ENCODE assay signal across 1 cellular context in the genomic region with DNA sequence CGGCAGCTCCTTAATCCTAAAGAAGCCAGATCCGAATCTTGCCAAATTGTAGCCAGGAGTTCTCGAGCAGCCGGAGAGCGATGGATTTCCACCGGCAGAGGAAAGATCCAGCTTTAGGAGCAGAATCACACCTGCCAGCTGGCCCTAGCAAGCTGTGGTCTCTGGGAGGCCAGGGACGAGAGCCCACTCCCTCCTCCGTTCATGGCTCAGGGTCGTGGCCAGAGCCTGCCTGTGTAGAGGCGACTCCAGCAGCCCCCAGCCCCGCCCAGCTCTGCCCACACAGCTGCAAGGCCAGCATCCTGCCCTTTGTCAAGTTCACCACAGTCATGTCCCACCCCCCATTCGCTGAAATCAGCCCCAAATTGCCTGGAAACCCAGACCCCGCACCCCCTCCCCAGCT.
TF ChIP-seq lines count a peak whose summit lies in the region.

No MANE protein-coding gene starts in this region.

TF ChIP-seq in WTC11, 78 proteins besides CTCF, POLR2A, EP300 and RAD21 (continued from another document):
- TF ChIP-seq, protein P1, sequence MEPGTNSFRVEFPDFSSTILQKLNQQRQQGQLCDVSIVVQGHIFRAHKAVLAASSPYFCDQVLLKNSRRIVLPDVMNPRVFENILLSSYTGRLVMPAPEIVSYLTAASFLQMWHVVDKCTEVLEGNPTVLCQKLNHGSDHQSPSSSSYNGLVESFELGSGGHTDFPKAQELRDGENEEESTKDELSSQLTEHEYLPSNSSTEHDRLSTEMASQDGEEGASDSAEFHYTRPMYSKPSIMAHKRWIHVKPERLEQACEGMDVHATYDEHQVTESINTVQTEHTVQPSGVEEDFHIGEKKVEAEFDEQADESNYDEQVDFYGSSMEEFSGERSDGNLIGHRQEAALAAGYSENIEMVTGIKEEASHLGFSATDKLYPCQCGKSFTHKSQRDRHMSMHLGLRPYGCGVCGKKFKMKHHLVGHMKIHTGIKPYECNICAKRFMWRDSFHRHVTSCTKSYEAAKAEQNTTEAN (CRISPR knock-in tag; IDR thresholded peaks at IDR 0.05), result no peak
- no peak for TF ChIP-seq TEAD4 (CRISPR knock-in tag; IDR thresholded peaks at IDR 0.05)
- TF ChIP-seq TP53 (CRISPR knock-in tag; IDR thresholded peaks at IDR 0.05), result no peak
- TF ChIP-seq, protein P2, sequence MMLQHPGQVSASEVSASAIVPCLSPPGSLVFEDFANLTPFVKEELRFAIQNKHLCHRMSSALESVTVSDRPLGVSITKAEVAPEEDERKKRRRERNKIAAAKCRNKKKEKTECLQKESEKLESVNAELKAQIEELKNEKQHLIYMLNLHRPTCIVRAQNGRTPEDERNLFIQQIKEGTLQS (CRISPR knock-in tag; conservative IDR thresholded peaks at IDR 0.05), result no peak
- no peak for TF ChIP-seq JUN (CRISPR knock-in tag; IDR thresholded peaks at IDR 0.05)
- TF ChIP-seq, protein P3, sequence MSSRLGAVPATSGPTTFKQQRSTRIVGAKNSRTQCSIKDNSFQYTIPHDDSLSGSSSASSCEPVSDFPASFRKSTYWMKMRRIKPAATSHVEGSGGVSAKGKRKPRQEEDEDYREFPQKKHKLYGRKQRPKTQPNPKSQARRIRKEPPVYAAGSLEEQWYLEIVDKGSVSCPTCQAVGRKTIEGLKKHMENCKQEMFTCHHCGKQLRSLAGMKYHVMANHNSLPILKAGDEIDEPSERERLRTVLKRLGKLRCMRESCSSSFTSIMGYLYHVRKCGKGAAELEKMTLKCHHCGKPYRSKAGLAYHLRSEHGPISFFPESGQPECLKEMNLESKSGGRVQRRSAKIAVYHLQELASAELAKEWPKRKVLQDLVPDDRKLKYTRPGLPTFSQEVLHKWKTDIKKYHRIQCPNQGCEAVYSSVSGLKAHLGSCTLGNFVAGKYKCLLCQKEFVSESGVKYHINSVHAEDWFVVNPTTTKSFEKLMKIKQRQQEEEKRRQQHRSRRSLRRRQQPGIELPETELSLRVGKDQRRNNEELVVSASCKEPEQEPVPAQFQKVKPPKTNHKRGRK (CRISPR knock-in tag; IDR thresholded peaks at IDR 0.05; ENCODE audit: borderline replicate concordance), result no peak
- TF ChIP-seq NR2C2 (CRISPR knock-in tag; IDR thresholded peaks at IDR 0.05), result no peak
- no peak for TF ChIP-seq SMAD4 (CRISPR knock-in tag; IDR thresholded peaks at IDR 0.05)
- no peak for TF ChIP-seq MXD4 (CRISPR knock-in tag; IDR thresholded peaks at IDR 0.05; ENCODE audit: borderline replicate concordance)
- TF ChIP-seq FOXP1 (CRISPR knock-in tag; IDR thresholded peaks at IDR 0.05; ENCODE audit: borderline replicate concordance), result no peak
